Comparison of ENCODE assay signal across 7 cellular contexts in genomic region chr19:32230441-32230840, GRCh38.
"Had no signal": no experiment of that assay in that cellular context is flagged by ENCODE, and none has a peak within 500 bp of the region (broad histone marks: within the 10 kb centered on the region; RNA-seq: fewer than 3 reads in every experiment).

No MANE protein-coding gene starts in this region.

- H3K27ac ChIP-seq: GM23248, HL-60 had no signal

- H3K4me1 Mint-ChIP-seq: H9, IgD-negative memory B cell had no signal

- H3K27ac Mint-ChIP-seq: H9, HFFc6, IgD-negative memory B cell had no signal

- H3K4me3 Mint-ChIP-seq: H9, HFFc6, IgD-negative memory B cell had no signal

- H3K4me3 ChIP-seq: GM23248 had no signal

- H3K36me3 Mint-ChIP-seq: IgD-negative memory B cell had no signal

- H3K9me3 Mint-ChIP-seq: H9, HFFc6, IgD-negative memory B cell had no signal

- H3K9ac ChIP-seq: GM23248 had no signal

- DNase-seq: GM23248, GOT3, H9, HCEC 1CT, HFFc6 had no signal
